Comparison of ENCODE assay signal across 9 cellular contexts in the genomic region with DNA sequence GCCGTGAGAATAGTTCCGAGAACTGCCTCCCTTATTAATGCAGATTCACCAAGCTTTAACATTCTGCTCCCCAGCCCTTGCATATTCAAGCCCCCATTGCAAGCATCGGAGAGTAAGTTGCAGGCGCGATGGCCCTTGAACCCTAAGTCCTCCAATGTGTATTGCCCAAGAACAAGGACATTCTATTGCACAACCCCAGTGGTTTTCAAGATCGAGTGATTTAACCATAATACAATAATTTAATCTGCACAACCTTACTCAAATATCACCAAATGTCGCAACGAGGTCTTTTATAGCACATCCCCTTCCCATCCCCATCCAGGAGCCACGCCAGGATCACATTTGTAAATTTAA. TPM values are rescaled to one million over a fixed set of nuclear protein-coding genes. Genes with fewer than 3 reads are reported as not detected.
A peak's percentile ranks its signal among the peaks of the same experiment; 100 is the strongest.
DNase-seq lines count a peak whose midpoint lies in the region; ATAC-seq, FAIRE-seq and TF ChIP-seq lines count a peak whose summit lies in the region.
"Had no signal": no experiment of that assay in that cellular context is flagged by ENCODE, and none has a peak within 500 bp of the region (broad histone marks: within the 10 kb centered on the region; RNA-seq: fewer than 3 reads in every experiment).

No MANE protein-coding gene starts in this region.

- H3K9me3 Mint-ChIP-seq in WTC11 = no peaks in the 10 kb centered on the region

- no peak for TF ChIP-seq POLR2A in H54 (IDR thresholded peaks at IDR 0.05; ENCODE audit: low read depth, low read length)

- peak overlapping the region; percentile 65 for H3K27ac Mint-ChIP-seq in WTC11

- no peaks in the 10 kb centered on the region for H3K36me3 Mint-ChIP-seq in WTC11

- H3K4me3 ChIP-seq in fibroblast of villous mesenchyme (ENCODE audit: low read depth, low read length) (peak overlapping the region; percentile 2), psoas muscle (peak overlapping the region; percentile 76)

- CTCF ChIA-PET in WTC11 (lab: Charles Lee) = interaction anchor here (0.8 to 6.1 kb wide), 37 partner anchors 9 to 315 kb away, joined by 3 to 84 read pairs (median 4); a partner anchor contains a TSS

- H3K4me1 ChIP-seq in psoas muscle = peaks cover 23% of the 10 kb centered on the region

- intact Hi-C loops in psoas muscle (cut with DNase I) = loop anchor here (1.0 to 5.0 kb wide), 5 partner anchors 199 to 374 kb away; no protein-coding TSS in a partner anchor

- H3K36me3 ChIP-seq in psoas muscle (ENCODE audit: insufficient read depth in 1 of 2, low read depth in 1 of 2) = no peaks in the 10 kb centered on the region

- peaks cover 23% of the 10 kb centered on the region for H3K4me1 Mint-ChIP-seq in WTC11

- no peaks in the 10 kb centered on the region for H3K27me3 ChIP-seq in psoas muscle (ENCODE audit: insufficient read depth in 3 of 3, low read length in 2 of 3)

- no peak for TF ChIP-seq CTCF in WTC11 (IDR thresholded peaks at IDR 0.05)
- TF ChIP-seq CTCF in fibroblast of villous mesenchyme (IDR thresholded peaks at IDR 0.05; ENCODE audit: insufficient read depth, low read depth, low read length) = no peak
- TF ChIP-seq CTCF in psoas muscle (IDR thresholded peaks at IDR 0.05) = no peak

- no peaks in the 10 kb centered on the region for H3K9me3 ChIP-seq in psoas muscle

- no peak for FAIRE-seq in H54 (lab: Jason Lieb, UNC)

- no peak for ATAC-seq in WTC11
- peak in 1 of 4 donors; percentile 5 for ATAC-seq in psoas muscle
- ATAC-seq in GM21619 (IDR thresholded peaks at IDR 0.05; ENCODE audit: unreplicated experiment) = no peak

- H3K27ac ChIP-seq in psoas muscle = peak overlapping the region; percentile 91

- 17 to 22% (median 19%) methylated on average over 9 of the region's 9 CpGs for WGBS in psoas muscle, 3 donors

- POLR2A ChIA-PET in WTC11 (lab: Charles Lee) = interaction anchor here (1.1 kb wide), 1 partner anchor 36 kb away, joined by 4 read pairs; no protein-coding TSS in a partner anchor

- peak overlapping the region; percentile 89 for H3K4me3 Mint-ChIP-seq in WTC11

- DNase-seq in GM03348 (ENCODE audit: low spot score) (peak; percentile 59), WTC11 (ENCODE audit: low spot score) (no peak), fibroblast of villous mesenchyme (ENCODE audit: low read depth) (peak; percentile 85), psoas muscle (no peak), H54 (ENCODE audit: insufficient read length, low spot score) (no peak), NCI-H526 (lab: John Stamatoyannopoulos, UW) (no peak)
- no peak for DNase-seq in stimulated activated CD4-positive, alpha-beta T cell treated with anti-CD3 and anti-CD28 coated beads, Interleukin-4, amount 100 ng/mL, for 24 hours
- DNase-seq: NCI-H1048 had no signal

- no peaks in the 10 kb centered on the region for H3K27me3 Mint-ChIP-seq in WTC11 (ENCODE audit: low read depth)

TF ChIP-seq in WTC11, 78 proteins besides CTCF, POLR2A, EP300 and RAD21:
- TF ChIP-seq, protein P1, sequence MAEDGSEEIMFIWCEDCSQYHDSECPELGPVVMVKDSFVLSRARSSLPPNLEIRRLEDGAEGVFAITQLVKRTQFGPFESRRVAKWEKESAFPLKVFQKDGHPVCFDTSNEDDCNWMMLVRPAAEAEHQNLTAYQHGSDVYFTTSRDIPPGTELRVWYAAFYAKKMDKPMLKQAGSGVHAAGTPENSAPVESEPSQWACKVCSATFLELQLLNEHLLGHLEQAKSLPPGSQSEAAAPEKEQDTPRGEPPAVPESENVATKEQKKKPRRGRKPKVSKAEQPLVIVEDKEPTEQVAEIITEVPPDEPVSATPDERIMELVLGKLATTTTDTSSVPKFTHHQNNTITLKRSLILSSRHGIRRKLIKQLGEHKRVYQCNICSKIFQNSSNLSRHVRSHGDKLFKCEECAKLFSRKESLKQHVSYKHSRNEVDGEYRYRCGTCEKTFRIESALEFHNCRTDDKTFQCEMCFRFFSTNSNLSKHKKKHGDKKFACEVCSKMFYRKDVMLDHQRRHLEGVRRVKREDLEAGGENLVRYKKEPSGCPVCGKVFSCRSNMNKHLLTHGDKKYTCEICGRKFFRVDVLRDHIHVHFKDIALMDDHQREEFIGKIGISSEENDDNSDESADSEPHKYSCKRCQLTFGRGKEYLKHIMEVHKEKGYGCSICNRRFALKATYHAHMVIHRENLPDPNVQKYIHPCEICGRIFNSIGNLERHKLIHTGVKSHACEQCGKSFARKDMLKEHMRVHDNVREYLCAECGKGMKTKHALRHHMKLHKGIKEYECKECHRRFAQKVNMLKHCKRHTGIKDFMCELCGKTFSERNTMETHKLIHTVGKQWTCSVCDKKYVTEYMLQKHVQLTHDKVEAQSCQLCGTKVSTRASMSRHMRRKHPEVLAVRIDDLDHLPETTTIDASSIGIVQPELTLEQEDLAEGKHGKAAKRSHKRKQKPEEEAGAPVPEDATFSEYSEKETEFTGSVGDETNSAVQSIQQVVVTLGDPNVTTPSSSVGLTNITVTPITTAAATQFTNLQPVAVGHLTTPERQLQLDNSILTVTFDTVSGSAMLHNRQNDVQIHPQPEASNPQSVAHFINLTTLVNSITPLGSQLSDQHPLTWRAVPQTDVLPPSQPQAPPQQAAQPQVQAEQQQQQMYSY (CRISPR knock-in tag; IDR thresholded peaks at IDR 0.05) = no peak
- TF ChIP-seq ZNF263 (CRISPR knock-in tag; IDR thresholded peaks at IDR 0.05; ENCODE audit: low read depth) (no peak), MYBL2 (CRISPR knock-in tag; IDR thresholded peaks at IDR 0.05) (no peak), PRRX2 (CRISPR knock-in tag; IDR thresholded peaks at IDR 0.05) (no peak), TEAD4 (CRISPR knock-in tag; IDR thresholded peaks at IDR 0.05) (no peak), KAT7 (CRISPR knock-in tag; IDR thresholded peaks at IDR 0.05; ENCODE audit: borderline replicate concordance) (no peak), ZNF121 (CRISPR knock-in tag; IDR thresholded peaks at IDR 0.05) (no peak), ZNF138 (CRISPR knock-in tag; conservative IDR thresholded peaks at IDR 0.05) (no peak)
- TF ChIP-seq, protein P2, sequence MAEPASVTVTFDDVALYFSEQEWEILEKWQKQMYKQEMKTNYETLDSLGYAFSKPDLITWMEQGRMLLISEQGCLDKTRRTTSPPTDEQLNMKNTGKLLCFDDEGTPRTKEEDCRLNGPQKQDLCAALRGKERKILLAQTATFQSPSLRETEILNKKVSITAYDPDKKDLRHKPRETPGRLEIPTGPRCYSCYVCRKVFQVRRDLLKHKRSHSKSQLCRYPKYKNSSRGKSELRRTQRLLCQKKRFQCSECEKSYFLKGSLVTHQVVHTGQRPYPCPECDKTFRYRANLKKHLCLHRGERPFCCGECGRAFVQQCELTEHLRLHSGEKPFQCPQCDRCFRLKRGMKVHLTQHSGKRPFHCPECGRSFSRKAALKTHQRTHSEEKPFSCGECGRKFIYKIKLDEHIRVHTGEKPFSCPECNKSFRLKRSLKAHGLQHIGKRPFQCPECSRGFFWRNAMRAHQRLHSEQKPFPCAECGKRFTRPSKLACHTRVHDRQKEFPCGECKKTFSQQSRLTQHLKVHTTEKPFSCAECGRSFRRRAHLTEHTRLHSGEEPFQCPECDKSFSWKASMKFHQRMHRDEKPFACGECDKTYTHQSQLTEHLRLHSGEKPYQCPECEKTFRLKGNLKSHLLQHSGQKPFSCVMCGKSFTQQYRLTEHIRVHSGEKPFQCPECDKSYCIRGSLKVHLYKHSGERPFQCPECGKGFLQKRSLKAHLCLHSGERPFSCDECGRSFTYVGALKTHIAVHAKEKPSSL (CRISPR knock-in tag; conservative IDR thresholded peaks at IDR 0.05) = no peak
- TF ChIP-seq, protein P3, sequence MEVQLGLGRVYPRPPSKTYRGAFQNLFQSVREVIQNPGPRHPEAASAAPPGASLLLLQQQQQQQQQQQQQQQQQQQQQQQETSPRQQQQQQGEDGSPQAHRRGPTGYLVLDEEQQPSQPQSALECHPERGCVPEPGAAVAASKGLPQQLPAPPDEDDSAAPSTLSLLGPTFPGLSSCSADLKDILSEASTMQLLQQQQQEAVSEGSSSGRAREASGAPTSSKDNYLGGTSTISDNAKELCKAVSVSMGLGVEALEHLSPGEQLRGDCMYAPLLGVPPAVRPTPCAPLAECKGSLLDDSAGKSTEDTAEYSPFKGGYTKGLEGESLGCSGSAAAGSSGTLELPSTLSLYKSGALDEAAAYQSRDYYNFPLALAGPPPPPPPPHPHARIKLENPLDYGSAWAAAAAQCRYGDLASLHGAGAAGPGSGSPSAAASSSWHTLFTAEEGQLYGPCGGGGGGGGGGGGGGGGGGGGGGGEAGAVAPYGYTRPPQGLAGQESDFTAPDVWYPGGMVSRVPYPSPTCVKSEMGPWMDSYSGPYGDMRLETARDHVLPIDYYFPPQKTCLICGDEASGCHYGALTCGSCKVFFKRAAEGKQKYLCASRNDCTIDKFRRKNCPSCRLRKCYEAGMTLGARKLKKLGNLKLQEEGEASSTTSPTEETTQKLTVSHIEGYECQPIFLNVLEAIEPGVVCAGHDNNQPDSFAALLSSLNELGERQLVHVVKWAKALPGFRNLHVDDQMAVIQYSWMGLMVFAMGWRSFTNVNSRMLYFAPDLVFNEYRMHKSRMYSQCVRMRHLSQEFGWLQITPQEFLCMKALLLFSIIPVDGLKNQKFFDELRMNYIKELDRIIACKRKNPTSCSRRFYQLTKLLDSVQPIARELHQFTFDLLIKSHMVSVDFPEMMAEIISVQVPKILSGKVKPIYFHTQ (CRISPR knock-in tag; IDR thresholded peaks at IDR 0.05) = no peak
- TF ChIP-seq, protein P4, sequence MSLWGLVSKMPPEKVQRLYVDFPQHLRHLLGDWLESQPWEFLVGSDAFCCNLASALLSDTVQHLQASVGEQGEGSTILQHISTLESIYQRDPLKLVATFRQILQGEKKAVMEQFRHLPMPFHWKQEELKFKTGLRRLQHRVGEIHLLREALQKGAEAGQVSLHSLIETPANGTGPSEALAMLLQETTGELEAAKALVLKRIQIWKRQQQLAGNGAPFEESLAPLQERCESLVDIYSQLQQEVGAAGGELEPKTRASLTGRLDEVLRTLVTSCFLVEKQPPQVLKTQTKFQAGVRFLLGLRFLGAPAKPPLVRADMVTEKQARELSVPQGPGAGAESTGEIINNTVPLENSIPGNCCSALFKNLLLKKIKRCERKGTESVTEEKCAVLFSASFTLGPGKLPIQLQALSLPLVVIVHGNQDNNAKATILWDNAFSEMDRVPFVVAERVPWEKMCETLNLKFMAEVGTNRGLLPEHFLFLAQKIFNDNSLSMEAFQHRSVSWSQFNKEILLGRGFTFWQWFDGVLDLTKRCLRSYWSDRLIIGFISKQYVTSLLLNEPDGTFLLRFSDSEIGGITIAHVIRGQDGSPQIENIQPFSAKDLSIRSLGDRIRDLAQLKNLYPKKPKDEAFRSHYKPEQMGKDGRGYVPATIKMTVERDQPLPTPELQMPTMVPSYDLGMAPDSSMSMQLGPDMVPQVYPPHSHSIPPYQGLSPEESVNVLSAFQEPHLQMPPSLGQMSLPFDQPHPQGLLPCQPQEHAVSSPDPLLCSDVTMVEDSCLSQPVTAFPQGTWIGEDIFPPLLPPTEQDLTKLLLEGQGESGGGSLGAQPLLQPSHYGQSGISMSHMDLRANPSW (CRISPR knock-in tag; conservative IDR thresholded peaks at IDR 0.05; ENCODE audit: low read depth) = no peak
TF ChIP-seq in WTC11: peak in this region for 0.

RNA-seq across cellular contexts. Expression of a gene that starts 21.7 kb away (rescaled TPM):
- total RNA-seq in WTC11 (2021) (56.7 to 63.9 TPM (median 57.4 TPM) in 3 replicates), fibroblast of villous mesenchyme (91.8 and 97.2 TPM in 2 replicates), psoas muscle (10 to 100 TPM; 28.2 to 49.9 (median 31.9) TPM)
- 10 to 100 TPM; 15.5 to 24.0 (median 20.7) TPM for polyA plus RNA-seq in psoas muscle

Comparison
In these comparisons a context has a peak if more than half of its experiments do, and no peak if none do; other contexts are left out.
1. DNase-seq: peak in GM03348 (single experiment) and fibroblast of villous mesenchyme (single experiment); none in WTC11 (single experiment), psoas muscle (0 of 2), stimulated activated CD4-positive, alpha-beta T cell treated with anti-CD3 and anti-CD28 coated beads, Interleukin-4, amount 100 ng/mL, for 24 hours (single experiment), H54 (single experiment) and NCI-H526 (0 of 2).